Comparison of ENCODE assay signal across 2 cellular contexts in genomic region chr16:50068550-50068949, GRCh38.
TF ChIP-seq lines count a peak whose summit lies in the region.

No MANE protein-coding gene starts in this region.

TF ChIP-seq in GM12878, 131 proteins besides CTCF, POLR2A, EP300 and RAD21:
- TF ChIP-seq ZSCAN29 (IDR thresholded peaks at IDR 0.05): no peak
- TF ChIP-seq ZBTB11 (CRISPR knock-in tag; IDR thresholded peaks at IDR 0.05): no peak
- TF ChIP-seq FOXM1 (IDR thresholded peaks at IDR 0.05; ENCODE audit: low read depth, low read length): no peak
- no peak for TF ChIP-seq NR2F1 (conservative IDR thresholded peaks at IDR 0.05)
- TF ChIP-seq ZNF217 (IDR thresholded peaks at IDR 0.05): no peak
- TF ChIP-seq, protein P1, sequence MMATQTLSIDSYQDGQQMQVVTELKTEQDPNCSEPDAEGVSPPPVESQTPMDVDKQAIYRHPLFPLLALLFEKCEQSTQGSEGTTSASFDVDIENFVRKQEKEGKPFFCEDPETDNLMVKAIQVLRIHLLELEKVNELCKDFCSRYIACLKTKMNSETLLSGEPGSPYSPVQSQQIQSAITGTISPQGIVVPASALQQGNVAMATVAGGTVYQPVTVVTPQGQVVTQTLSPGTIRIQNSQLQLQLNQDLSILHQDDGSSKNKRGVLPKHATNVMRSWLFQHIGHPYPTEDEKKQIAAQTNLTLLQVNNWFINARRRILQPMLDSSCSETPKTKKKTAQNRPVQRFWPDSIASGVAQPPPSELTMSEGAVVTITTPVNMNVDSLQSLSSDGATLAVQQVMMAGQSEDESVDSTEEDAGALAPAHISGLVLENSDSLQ (IDR thresholded peaks at IDR 0.05): no peak
- no peak for TF ChIP-seq HCFC1 (IDR thresholded peaks at IDR 0.05; ENCODE audit: low read length)
- TF ChIP-seq SKIL (IDR thresholded peaks at IDR 0.05; ENCODE audit: low read depth, poor library complexity, severe bottlenecking): no peak
- TF ChIP-seq SMC3 (IDR thresholded peaks at IDR 0.05; ENCODE audit: borderline replicate concordance, low read length): no peak
- TF ChIP-seq, protein P2, sequence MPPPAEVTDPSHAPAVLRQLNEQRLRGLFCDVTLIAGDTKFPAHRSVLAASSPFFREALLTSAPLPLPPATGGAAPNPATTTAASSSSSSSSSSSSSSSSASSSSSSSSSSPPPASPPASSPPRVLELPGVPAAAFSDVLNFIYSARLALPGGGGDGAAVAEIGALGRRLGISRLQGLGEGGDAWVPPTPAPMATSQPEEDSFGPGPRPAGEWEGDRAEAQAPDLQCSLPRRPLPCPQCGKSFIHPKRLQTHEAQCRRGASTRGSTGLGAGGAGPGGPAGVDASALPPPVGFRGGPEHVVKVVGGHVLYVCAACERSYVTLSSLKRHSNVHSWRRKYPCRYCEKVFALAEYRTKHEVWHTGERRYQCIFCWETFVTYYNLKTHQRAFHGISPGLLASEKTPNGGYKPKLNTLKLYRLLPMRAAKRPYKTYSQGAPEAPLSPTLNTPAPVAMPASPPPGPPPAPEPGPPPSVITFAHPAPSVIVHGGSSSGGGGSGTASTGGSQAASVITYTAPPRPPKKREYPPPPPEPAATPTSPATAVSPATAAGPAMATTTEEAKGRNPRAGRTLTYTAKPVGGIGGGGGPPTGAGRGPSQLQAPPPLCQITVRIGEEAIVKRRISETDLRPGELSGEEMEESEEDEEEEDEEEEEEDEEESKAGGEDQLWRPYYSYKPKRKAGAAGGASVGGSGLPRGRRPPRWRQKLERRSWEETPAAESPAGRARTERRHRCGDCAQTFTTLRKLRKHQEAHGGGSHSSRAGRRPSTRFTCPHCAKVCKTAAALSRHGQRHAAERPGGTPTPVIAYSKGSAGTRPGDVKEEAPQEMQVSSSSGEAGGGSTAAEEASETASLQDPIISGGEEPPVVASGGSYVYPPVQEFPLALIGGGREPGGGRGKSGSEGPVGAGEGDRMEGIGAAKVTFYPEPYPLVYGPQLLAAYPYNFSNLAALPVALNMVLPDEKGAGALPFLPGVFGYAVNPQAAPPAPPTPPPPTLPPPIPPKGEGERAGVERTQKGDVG (CRISPR knock-in tag; IDR thresholded peaks at IDR 0.05): no peak

TF ChIP-seq in HepG2, 621 proteins besides CTCF, POLR2A, EP300 and RAD21:
- TF ChIP-seq PAWR (CRISPR knock-in tag; IDR thresholded peaks at IDR 0.05; ENCODE audit: borderline replicate concordance) (no peak), MED13 (CRISPR knock-in tag; IDR thresholded peaks at IDR 0.05) (no peak), ZFY (CRISPR knock-in tag; IDR thresholded peaks at IDR 0.05) (no peak), CEBPG (CRISPR knock-in tag; IDR thresholded peaks at IDR 0.05) (no peak), REL (CRISPR knock-in tag; conservative IDR thresholded peaks at IDR 0.05) (no peak), TOE1 (CRISPR knock-in tag; IDR thresholded peaks at IDR 0.05) (no peak), ZNF225 (CRISPR knock-in tag; IDR thresholded peaks at IDR 0.05) (no peak), NFE2L1 (CRISPR knock-in tag; IDR thresholded peaks at IDR 0.05; ENCODE audit: borderline replicate concordance) (no peak), ZNF678 (CRISPR knock-in tag; IDR thresholded peaks at IDR 0.05) (no peak), ZBTB7B (CRISPR knock-in tag; IDR thresholded peaks at IDR 0.05) (no peak), ZNF230 (CRISPR knock-in tag; IDR thresholded peaks at IDR 0.05) (no peak), ZNF749 (CRISPR knock-in tag; IDR thresholded peaks at IDR 0.05; ENCODE audit: borderline replicate concordance) (no peak), SRSF4 (IDR thresholded peaks at IDR 0.05; ENCODE audit: low read depth, low read length, poor library complexity, severe bottlenecking) (no peak), CCAR2 (optimal IDR thresholded peaks at IDR 0.05; ENCODE audit: low read depth, low read length) (no peak), NFIB (CRISPR knock-in tag; IDR thresholded peaks at IDR 0.05; ENCODE audit: borderline replicate concordance) (no peak), BRF2 (CRISPR knock-in tag; IDR thresholded peaks at IDR 0.05) (no peak), NKX3-1 (CRISPR knock-in tag; IDR thresholded peaks at IDR 0.05) (no peak)
- TF ChIP-seq, protein P3, sequence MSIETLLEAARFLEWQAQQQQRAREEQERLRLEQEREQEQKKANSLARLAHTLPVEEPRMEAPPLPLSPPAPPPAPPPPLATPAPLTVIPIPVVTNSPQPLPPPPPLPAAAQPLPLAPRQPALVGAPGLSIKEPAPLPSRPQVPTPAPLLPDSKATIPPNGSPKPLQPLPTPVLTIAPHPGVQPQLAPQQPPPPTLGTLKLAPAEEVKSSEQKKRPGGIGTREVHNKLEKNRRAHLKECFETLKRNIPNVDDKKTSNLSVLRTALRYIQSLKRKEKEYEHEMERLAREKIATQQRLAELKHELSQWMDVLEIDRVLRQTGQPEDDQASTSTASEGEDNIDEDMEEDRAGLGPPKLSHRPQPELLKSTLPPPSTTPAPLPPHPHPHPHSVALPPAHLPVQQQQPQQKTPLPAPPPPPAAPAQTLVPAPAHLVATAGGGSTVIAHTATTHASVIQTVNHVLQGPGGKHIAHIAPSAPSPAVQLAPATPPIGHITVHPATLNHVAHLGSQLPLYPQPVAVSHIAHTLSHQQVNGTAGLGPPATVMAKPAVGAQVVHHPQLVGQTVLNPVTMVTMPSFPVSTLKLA (IDR thresholded peaks at IDR 0.05): no peak
- TF ChIP-seq, protein P4, sequence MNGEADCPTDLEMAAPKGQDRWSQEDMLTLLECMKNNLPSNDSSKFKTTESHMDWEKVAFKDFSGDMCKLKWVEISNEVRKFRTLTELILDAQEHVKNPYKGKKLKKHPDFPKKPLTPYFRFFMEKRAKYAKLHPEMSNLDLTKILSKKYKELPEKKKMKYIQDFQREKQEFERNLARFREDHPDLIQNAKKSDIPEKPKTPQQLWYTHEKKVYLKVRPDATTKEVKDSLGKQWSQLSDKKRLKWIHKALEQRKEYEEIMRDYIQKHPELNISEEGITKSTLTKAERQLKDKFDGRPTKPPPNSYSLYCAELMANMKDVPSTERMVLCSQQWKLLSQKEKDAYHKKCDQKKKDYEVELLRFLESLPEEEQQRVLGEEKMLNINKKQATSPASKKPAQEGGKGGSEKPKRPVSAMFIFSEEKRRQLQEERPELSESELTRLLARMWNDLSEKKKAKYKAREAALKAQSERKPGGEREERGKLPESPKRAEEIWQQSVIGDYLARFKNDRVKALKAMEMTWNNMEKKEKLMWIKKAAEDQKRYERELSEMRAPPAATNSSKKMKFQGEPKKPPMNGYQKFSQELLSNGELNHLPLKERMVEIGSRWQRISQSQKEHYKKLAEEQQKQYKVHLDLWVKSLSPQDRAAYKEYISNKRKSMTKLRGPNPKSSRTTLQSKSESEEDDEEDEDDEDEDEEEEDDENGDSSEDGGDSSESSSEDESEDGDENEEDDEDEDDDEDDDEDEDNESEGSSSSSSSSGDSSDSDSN (CRISPR knock-in tag; IDR thresholded peaks at IDR 0.05): no peak
- TF ChIP-seq, protein P5, sequence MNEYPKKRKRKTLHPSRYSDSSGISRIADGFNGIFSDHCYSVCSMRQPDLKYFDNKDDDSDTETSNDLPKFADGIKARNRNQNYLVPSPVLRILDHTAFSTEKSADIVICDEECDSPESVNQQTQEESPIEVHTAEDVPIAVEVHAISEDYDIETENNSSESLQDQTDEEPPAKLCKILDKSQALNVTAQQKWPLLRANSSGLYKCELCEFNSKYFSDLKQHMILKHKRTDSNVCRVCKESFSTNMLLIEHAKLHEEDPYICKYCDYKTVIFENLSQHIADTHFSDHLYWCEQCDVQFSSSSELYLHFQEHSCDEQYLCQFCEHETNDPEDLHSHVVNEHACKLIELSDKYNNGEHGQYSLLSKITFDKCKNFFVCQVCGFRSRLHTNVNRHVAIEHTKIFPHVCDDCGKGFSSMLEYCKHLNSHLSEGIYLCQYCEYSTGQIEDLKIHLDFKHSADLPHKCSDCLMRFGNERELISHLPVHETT (CRISPR knock-in tag; conservative IDR thresholded peaks at IDR 0.05): no peak
TF ChIP-seq in HepG2: peak in this region for 0.
